23 cellular contexts compared by ENCODE assay signal in the genomic region with DNA sequence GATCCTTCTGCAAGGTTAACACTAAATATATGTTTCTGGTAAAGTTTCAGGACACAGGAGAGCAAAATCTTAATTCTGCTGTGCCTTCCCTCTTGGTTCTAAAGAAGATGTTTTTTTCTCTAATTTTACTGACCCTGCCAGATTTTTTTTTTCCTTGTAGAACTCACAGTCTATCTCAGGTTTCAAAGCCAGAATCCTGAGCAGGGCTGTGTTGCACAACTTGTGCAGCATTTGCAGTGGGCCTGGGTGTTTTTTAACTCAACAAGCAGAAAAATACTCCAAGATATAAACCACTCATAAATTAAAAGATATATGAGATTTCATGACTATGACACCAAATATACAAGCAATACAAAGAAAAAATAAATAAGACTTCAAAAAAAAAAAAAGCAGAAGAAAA. TPM values are rescaled to one million over a fixed set of nuclear protein-coding genes. Genes with fewer than 3 reads are reported as not detected.
A peak's percentile ranks its signal among the peaks of the same experiment; 100 is the strongest.
DNase-seq lines count a peak whose midpoint lies in the region; ATAC-seq, FAIRE-seq and TF ChIP-seq lines count a peak whose summit lies in the region.
"Had no signal": no experiment of that assay in that cellular context is flagged by ENCODE, and none has a peak within 500 bp of the region (broad histone marks: within the 10 kb centered on the region; RNA-seq: fewer than 3 reads in every experiment).

No MANE protein-coding gene starts in this region.

- H3K36me3 ChIP-seq in esophagus muscularis mucosa = peaks cover 50 to 96% (median 76%) of the 10 kb centered on the region in 4 donors

- POLR2A ChIA-PET in AG04450 (lab: Yijun Ruan, JAX) = no interaction called here

- no peak for ATAC-seq in effector memory CD8-positive, alpha-beta T cell (replicated peaks)
- ATAC-seq in GM19467 (IDR thresholded peaks at IDR 0.05; ENCODE audit: unreplicated experiment) = no peak
- ATAC-seq: Panc1 had no signal

- H3K27me3 Mint-ChIP-seq in effector memory CD8-positive, alpha-beta T cell = no peaks in the 10 kb centered on the region
- H3K27me3 Mint-ChIP-seq: CD4-positive, CD25-positive, alpha-beta regulatory T cell had no signal

- peak; percentile 11 for DNase-seq in AG04450 (ENCODE audit: low read depth, low spot score)
- DNase-seq in LHCN-M2 (ENCODE audit: low read depth) = peak; percentile 9
- no peak for DNase-seq in effector memory CD8-positive, alpha-beta T cell
- DNase-seq in fibroblast of villous mesenchyme (ENCODE audit: low read depth) = peak; percentile 33
- no peak for DNase-seq in coronary artery (ENCODE audit: low spot score)
- DNase-seq in HTR-8/SVneo (ENCODE audit: insufficient read length, low spot score) = no peak
- DNase-seq in esophagus muscularis mucosa (ENCODE audit: extremely low spot score) = no peak
- DNase-seq: CD4-positive, CD25-positive, alpha-beta regulatory T cell; DMS79; GM23248; H9; HFFc6; MV-4-11; NCI-H1105 treated with DMSO at 0.1 percent for 48 hours; NCI-H2029 treated with DMSO at 0.1 percent for 48 hours; NCI-H226; NCI-H524; NCI-H82; SIG-M5 had no signal

- peak overlapping the region; percentile 15 to 22 for H3K27ac Mint-ChIP-seq in effector memory CD8-positive, alpha-beta T cell
- H3K27ac Mint-ChIP-seq: CD4-positive, CD25-positive, alpha-beta regulatory T cell; H9; HFFc6 had no signal

- no peak for TF ChIP-seq CTCF in AG04450 (IDR thresholded peaks at IDR 0.05; ENCODE audit: low read depth, low read length)
- TF ChIP-seq CTCF in fibroblast of villous mesenchyme (IDR thresholded peaks at IDR 0.05; ENCODE audit: insufficient read depth, low read depth, low read length) = no peak
- TF ChIP-seq CTCF in coronary artery (IDR thresholded peaks at IDR 0.05) = no peak
- no peak for TF ChIP-seq CTCF in esophagus muscularis mucosa (IDR thresholded peaks at IDR 0.05)

- H3K9me3 Mint-ChIP-seq in effector memory CD8-positive, alpha-beta T cell = no peaks in the 10 kb centered on the region
- H3K9me3 Mint-ChIP-seq: CD4-positive, CD25-positive, alpha-beta regulatory T cell; H9; HFFc6 had no signal

- no peak overlapping the region for H3K27ac ChIP-seq in AG04450 (ENCODE audit: low read depth, low read length)
- H3K27ac ChIP-seq in coronary artery = no peak overlapping the region
- H3K27ac ChIP-seq in esophagus muscularis mucosa (replicated peaks in 1 of 4) = no peak overlapping the region
- H3K27ac ChIP-seq: GM23248, HL-60, KMS-11 had no signal

- no peak overlapping the region for H3K4me3 Mint-ChIP-seq in effector memory CD8-positive, alpha-beta T cell
- H3K4me3 Mint-ChIP-seq: CD4-positive, CD25-positive, alpha-beta regulatory T cell; H9; HFFc6 had no signal

- no peak for TF ChIP-seq POLR2A in esophagus muscularis mucosa (IDR thresholded peaks at IDR 0.05; ENCODE audit: low read depth)

- H3K36me3 Mint-ChIP-seq in effector memory CD8-positive, alpha-beta T cell (ENCODE audit: insufficient read depth) = peaks cover 88% of the 10 kb centered on the region

- no peaks in the 10 kb centered on the region for H3K9me3 ChIP-seq in AG04450 (ENCODE audit: control insufficient read depth, insufficient read depth, low read length)
- H3K9me3 ChIP-seq in esophagus muscularis mucosa = no peaks in the 10 kb centered on the region

- H3K4me1 ChIP-seq in esophagus muscularis mucosa = no peaks in the 10 kb centered on the region

- H3K4me3 ChIP-seq in AG04450 (ENCODE audit: low read depth, low read length) (no peak overlapping the region), fibroblast of villous mesenchyme (ENCODE audit: low read depth, low read length) (no peak overlapping the region), coronary artery (no peak overlapping the region), esophagus muscularis mucosa (no peak overlapping the region)
- H3K4me3 ChIP-seq: GM23248 had no signal

- CTCF ChIA-PET in AG04450 (lab: Charles Lee) = interaction anchor here (1.0 kb wide), 1 partner anchor 215 kb away, joined by 3 read pairs; no protein-coding TSS in a partner anchor

- no peaks in the 10 kb centered on the region for H3K4me1 Mint-ChIP-seq in effector memory CD8-positive, alpha-beta T cell (ENCODE audit: low read depth in 2 of 2)
- H3K4me1 Mint-ChIP-seq: H9 had no signal

- no peak for TF ChIP-seq EP300 in esophagus muscularis mucosa (IDR thresholded peaks at IDR 0.05)

- intact Hi-C loops in esophagus muscularis mucosa (cut with DNase I) = no loop called here

- no peaks in the 10 kb centered on the region for H3K27me3 ChIP-seq in AG04450 (ENCODE audit: control insufficient read depth, insufficient read depth, low read length)
- H3K27me3 ChIP-seq in esophagus muscularis mucosa = no peaks in the 10 kb centered on the region

- FAIRE-seq in HTR-8/SVneo (lab: Jason Lieb, UNC) = no peak

RNA-seq across cellular contexts. Expression of a gene that starts 40.2 kb away (rescaled TPM):
- 588 and 766 TPM in 2 replicates for polyA plus RNA-seq in AG04450 (2011; rRNA removed)
- 302 and 551 TPM in 2 replicates for polyA minus RNA-seq in AG04450 (2011; rRNA and poly(A)+ RNA removed)
- 266 and 275 TPM in 2 replicates for total RNA-seq in LHCN-M2 (2014; rRNA removed)
- 359 TPM for polyA plus RNA-seq in LHCN-M2 (2012)
- 365 and 531 TPM in 2 replicates for total RNA-seq in fibroblast of villous mesenchyme
- 100 to 1,000 TPM in 1 of 4 donors, 10 to 100 TPM in 3; 75.1 to 104 (median 84.1) TPM for total RNA-seq in esophagus muscularis mucosa

RNA-seq across cellular contexts. Expression of a gene that starts 55.5 kb away (rescaled TPM):
- 8.8 and 10.8 TPM in 2 replicates for polyA plus RNA-seq in AG04450 (2011; rRNA removed)
- 10.9 and 16.6 TPM in 2 replicates for polyA minus RNA-seq in AG04450 (2011; rRNA and poly(A)+ RNA removed)
- total RNA-seq in LHCN-M2 (2014; rRNA removed) (9.8 and 14.8 TPM in 2 replicates), fibroblast of villous mesenchyme (23.2 and 33.2 TPM in 2 replicates), esophagus muscularis mucosa (10 to 100 TPM; 24.6 to 47.2 (median 43.2) TPM)
- 4.6 TPM for polyA plus RNA-seq in LHCN-M2 (2012)

Comparison
In these comparisons a context has a peak if more than half of its experiments do, and no peak if none do; other contexts are left out.
1. DNase-seq: peak in AG04450 (single experiment), LHCN-M2 (single experiment) and fibroblast of villous mesenchyme (single experiment); none in effector memory CD8-positive, alpha-beta T cell (0 of 3), coronary artery (single experiment), HTR-8/SVneo (single experiment) and esophagus muscularis mucosa (single experiment).